ENCODE assay signal across 8 cellular contexts in genomic region chr19:8342684-8343482, GRCh38. TPM values are rescaled to one million over a fixed set of nuclear protein-coding genes. Genes with fewer than 3 reads are reported as not detected.
DNase-seq lines count a peak whose midpoint lies in the region; ATAC-seq and TF ChIP-seq lines count a peak whose summit lies in the region.

Gene KANK3, minus strand, starts transcription at chr19:8343262. Its CDS starts 5,434 bp downstream, at chr19:8337828.

- H4K8ac ChIP-seq in mesendoderm (ENCODE audit: low read depth, low read length), result no peak within 1 kb of the TSS

- H3K4me2 ChIP-seq in mesendoderm (ENCODE audit: low read length), result peak within 1 kb of the TSS; percentile 83

- no peaks in the 10 kb centered on the region for H3K4me1 ChIP-seq in mesendoderm (ENCODE audit: control insufficient read depth, low read depth, low read length)

- peak within 1 kb of the TSS; percentile 47 for H3K4me3 ChIP-seq in mesendoderm (ENCODE audit: low read length)

- H3K27me3 ChIP-seq in mesendoderm (ENCODE audit: insufficient read depth, low read length, poor library complexity), result no peaks in the 10 kb centered on the region

- no peak within 1 kb of the TSS for H3K27ac ChIP-seq in mesendoderm (ENCODE audit: low read depth, low read length)

- H3K9ac ChIP-seq in mesendoderm (ENCODE audit: low read length), result peak within 1 kb of the TSS; percentile 69

- peaks cover 34% of the 10 kb centered on the region for H3K4me1 Mint-ChIP-seq in endothelial cell (ENCODE audit: unreplicated experiment)

- peak within 1 kb of the TSS; percentile 82 for H3K56ac ChIP-seq in mesendoderm (ENCODE audit: low read length)

- no peak within 1 kb of the TSS for H2BK120ac ChIP-seq in mesendoderm (ENCODE audit: low read depth, low read length)

- H3K4ac ChIP-seq in mesendoderm (ENCODE audit: low read depth, low read length), result no peak within 1 kb of the TSS

- H2BK5ac ChIP-seq in mesendoderm (ENCODE audit: low read length), result no peak within 1 kb of the TSS

- peaks cover 19% of the 10 kb centered on the region for H3K27me3 Mint-ChIP-seq in endothelial cell (ENCODE audit: unreplicated experiment)

- peak; percentile 98 for DNase-seq in AG08395 (ENCODE audit: low spot score)
- DNase-seq in NCI-H82 treated with DMSO at 0.1 percent for 48 hours (lab: John Stamatoyannopoulos, UW; ENCODE audit: unreplicated experiment), result peak; percentile 63
- DNase-seq in activated CD8-positive, alpha-beta memory T cell treated with anti-CD3 and anti-CD28 coated beads, Interleukin-2, amount 50 U/mL, for 4 hours, result peak; percentile 91
- peak; percentile 97 for DNase-seq in endothelial cell (ENCODE audit: low spot score)
- peak; percentile 99 for DNase-seq in mesendoderm
- peak; percentile 82 for DNase-seq in stimulated activated CD8-positive, alpha-beta memory T cell treated with anti-CD3 and anti-CD28 coated beads, Interleukin-12 subunit alpha, Interleukin-12 subunit beta, amount 100 ng/mL, for 24 hours (ENCODE audit: extremely low read depth)

- H3K27ac Mint-ChIP-seq in endothelial cell (ENCODE audit: unreplicated experiment), result peak within 1 kb of the TSS; percentile 89

- H3K79me1 ChIP-seq in mesendoderm (ENCODE audit: low read length), result no peaks in the 10 kb centered on the region

- H3K36me3 ChIP-seq in mesendoderm (ENCODE audit: control insufficient read depth, insufficient read depth, low read length), result no peaks in the 10 kb centered on the region

- H2BK15ac ChIP-seq in mesendoderm (replicated peaks; ENCODE audit: low read depth), result no peak within 1 kb of the TSS

- no CpG with 5 or more reads among the region's 65 CpGs for WGBS in mesendoderm (ENCODE audit: extremely low coverage, insufficient coverage, low lambda C conversion rate)

- peaks cover 8% of the 10 kb centered on the region for H3K36me3 Mint-ChIP-seq in endothelial cell (ENCODE audit: low read depth, unreplicated experiment)

- ATAC-seq in GM19023 (IDR thresholded peaks at IDR 0.05; ENCODE audit: unreplicated experiment) (peak; percentile 88), HG03520 (IDR thresholded peaks at IDR 0.05; ENCODE audit: unreplicated experiment) (peak; percentile 74)

- no peak within 1 kb of the TSS for H2AK5ac ChIP-seq in mesendoderm (ENCODE audit: low read length)

- H3K18ac ChIP-seq in mesendoderm (ENCODE audit: low read length), result no peak within 1 kb of the TSS

- no peak within 1 kb of the TSS for H4K5ac ChIP-seq in mesendoderm (ENCODE audit: low read length)

- H3K79me2 ChIP-seq in mesendoderm (ENCODE audit: control insufficient read depth, insufficient read depth, low read length), result no peaks in the 10 kb centered on the region

- no peaks in the 10 kb centered on the region for H3K9me3 Mint-ChIP-seq in endothelial cell (ENCODE audit: unreplicated experiment)

- TF ChIP-seq CTCF in endothelial cell (IDR thresholded peaks at IDR 0.05; ENCODE audit: unreplicated experiment), result peak; percentile 6

- peak within 1 kb of the TSS; percentile 86 for H3K4me3 Mint-ChIP-seq in endothelial cell (ENCODE audit: unreplicated experiment)

- H3K23ac ChIP-seq in mesendoderm (ENCODE audit: low read length), result no peak within 1 kb of the TSS

RNA-seq across cellular contexts. Expression of gene KANK3, which starts in this region (rescaled TPM):
- total RNA-seq in endothelial cell (ENCODE audit: unreplicated experiment), result 109 TPM
- polyA plus RNA-seq in mesendoderm (2013, experiment 1 of 2), result 0.41 TPM
- 0.50 TPM for polyA plus RNA-seq in mesendoderm (2013, experiment 2 of 2)
